Comparison of ENCODE assay signal across 1 cellular context in the genomic region with DNA sequence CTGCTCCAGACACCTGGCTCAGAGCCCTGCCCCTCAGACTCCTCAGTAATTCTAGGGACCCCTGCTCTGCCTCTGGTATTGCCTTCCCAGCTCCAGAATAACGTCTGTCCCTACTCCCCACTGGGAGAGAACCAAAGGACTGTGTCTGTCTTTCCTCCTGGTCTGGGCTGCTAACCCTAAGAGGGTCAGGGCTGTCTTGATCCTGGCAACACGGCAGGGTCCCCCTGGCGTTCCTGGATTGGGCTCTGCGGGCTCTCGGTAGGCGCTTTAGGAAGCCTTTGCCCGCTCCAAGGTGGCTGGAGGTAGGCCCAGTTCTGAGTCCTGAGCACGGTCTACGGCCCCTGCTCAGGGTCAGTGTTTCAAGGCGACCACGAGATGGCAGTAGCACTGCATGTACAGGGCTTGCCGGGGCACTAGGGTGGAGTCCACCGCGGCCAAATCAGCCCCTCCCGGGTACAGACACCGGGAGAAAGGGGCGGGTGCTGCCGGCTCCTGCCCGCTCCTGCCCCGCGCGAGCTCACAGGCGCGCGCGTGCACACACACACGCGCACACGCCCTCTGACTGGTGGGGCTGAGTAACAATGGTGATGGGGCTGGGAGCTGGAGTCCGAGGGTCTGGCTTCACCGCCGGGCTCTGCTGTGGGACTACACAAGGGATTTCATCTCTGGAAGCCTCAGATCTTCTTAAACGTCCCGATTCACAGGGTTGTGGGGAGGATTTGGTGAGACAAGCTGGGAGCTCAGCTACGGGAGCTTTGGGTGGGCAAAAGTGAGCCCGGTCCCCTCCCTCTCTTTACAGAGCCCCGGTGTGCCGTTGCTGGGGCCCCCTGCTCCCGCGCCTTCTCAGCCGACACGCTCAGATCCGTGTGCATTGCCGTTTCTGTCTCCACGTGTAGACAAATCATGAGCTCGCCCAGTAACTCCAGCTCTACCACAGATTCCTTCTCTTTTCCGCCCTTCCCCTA.
A peak's percentile ranks its signal among the peaks of the same experiment; 100 is the strongest.
TF ChIP-seq lines count a peak whose summit lies in the region.

No MANE protein-coding gene starts in this region.

TF ChIP-seq in HepG2, 621 proteins besides CTCF, POLR2A, EP300 and RAD21 (continued from another document and continues in another):
- TF ChIP-seq, protein P1, sequence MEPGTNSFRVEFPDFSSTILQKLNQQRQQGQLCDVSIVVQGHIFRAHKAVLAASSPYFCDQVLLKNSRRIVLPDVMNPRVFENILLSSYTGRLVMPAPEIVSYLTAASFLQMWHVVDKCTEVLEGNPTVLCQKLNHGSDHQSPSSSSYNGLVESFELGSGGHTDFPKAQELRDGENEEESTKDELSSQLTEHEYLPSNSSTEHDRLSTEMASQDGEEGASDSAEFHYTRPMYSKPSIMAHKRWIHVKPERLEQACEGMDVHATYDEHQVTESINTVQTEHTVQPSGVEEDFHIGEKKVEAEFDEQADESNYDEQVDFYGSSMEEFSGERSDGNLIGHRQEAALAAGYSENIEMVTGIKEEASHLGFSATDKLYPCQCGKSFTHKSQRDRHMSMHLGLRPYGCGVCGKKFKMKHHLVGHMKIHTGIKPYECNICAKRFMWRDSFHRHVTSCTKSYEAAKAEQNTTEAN (CRISPR knock-in tag; conservative IDR thresholded peaks at IDR 0.05) = peak; percentile 84
- no peak for TF ChIP-seq NR3C1 (CRISPR knock-in tag; IDR thresholded peaks at IDR 0.05)
- TF ChIP-seq, protein P2, sequence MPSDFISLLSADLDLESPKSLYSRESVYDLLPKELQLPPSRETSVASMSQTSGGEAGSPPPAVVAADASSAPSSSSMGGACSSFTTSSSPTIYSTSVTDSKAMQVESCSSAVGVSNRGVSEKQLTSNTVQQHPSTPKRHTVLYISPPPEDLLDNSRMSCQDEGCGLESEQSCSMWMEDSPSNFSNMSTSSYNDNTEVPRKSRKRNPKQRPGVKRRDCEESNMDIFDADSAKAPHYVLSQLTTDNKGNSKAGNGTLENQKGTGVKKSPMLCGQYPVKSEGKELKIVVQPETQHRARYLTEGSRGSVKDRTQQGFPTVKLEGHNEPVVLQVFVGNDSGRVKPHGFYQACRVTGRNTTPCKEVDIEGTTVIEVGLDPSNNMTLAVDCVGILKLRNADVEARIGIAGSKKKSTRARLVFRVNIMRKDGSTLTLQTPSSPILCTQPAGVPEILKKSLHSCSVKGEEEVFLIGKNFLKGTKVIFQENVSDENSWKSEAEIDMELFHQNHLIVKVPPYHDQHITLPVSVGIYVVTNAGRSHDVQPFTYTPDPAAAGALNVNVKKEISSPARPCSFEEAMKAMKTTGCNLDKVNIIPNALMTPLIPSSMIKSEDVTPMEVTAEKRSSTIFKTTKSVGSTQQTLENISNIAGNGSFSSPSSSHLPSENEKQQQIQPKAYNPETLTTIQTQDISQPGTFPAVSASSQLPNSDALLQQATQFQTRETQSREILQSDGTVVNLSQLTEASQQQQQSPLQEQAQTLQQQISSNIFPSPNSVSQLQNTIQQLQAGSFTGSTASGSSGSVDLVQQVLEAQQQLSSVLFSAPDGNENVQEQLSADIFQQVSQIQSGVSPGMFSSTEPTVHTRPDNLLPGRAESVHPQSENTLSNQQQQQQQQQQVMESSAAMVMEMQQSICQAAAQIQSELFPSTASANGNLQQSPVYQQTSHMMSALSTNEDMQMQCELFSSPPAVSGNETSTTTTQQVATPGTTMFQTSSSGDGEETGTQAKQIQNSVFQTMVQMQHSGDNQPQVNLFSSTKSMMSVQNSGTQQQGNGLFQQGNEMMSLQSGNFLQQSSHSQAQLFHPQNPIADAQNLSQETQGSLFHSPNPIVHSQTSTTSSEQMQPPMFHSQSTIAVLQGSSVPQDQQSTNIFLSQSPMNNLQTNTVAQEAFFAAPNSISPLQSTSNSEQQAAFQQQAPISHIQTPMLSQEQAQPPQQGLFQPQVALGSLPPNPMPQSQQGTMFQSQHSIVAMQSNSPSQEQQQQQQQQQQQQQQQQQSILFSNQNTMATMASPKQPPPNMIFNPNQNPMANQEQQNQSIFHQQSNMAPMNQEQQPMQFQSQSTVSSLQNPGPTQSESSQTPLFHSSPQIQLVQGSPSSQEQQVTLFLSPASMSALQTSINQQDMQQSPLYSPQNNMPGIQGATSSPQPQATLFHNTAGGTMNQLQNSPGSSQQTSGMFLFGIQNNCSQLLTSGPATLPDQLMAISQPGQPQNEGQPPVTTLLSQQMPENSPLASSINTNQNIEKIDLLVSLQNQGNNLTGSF (CRISPR knock-in tag; IDR thresholded peaks at IDR 0.05) = no peak
- TF ChIP-seq ARNT (IDR thresholded peaks at IDR 0.05) = no peak
- no peak for TF ChIP-seq ZSCAN21 (CRISPR knock-in tag; IDR thresholded peaks at IDR 0.05; ENCODE audit: borderline replicate concordance)
- TF ChIP-seq, protein P3, sequence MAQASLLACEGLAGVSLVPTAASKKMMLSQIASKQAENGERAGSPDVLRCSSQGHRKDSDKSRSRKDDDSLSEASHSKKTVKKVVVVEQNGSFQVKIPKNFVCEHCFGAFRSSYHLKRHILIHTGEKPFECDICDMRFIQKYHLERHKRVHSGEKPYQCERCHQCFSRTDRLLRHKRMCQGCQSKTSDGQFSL (CRISPR knock-in tag; IDR thresholded peaks at IDR 0.05) = no peak
- TF ChIP-seq HOXD1 (CRISPR knock-in tag; IDR thresholded peaks at IDR 0.05) = no peak; the same call in 1 of the 2 replicates
- TF ChIP-seq, protein P4, sequence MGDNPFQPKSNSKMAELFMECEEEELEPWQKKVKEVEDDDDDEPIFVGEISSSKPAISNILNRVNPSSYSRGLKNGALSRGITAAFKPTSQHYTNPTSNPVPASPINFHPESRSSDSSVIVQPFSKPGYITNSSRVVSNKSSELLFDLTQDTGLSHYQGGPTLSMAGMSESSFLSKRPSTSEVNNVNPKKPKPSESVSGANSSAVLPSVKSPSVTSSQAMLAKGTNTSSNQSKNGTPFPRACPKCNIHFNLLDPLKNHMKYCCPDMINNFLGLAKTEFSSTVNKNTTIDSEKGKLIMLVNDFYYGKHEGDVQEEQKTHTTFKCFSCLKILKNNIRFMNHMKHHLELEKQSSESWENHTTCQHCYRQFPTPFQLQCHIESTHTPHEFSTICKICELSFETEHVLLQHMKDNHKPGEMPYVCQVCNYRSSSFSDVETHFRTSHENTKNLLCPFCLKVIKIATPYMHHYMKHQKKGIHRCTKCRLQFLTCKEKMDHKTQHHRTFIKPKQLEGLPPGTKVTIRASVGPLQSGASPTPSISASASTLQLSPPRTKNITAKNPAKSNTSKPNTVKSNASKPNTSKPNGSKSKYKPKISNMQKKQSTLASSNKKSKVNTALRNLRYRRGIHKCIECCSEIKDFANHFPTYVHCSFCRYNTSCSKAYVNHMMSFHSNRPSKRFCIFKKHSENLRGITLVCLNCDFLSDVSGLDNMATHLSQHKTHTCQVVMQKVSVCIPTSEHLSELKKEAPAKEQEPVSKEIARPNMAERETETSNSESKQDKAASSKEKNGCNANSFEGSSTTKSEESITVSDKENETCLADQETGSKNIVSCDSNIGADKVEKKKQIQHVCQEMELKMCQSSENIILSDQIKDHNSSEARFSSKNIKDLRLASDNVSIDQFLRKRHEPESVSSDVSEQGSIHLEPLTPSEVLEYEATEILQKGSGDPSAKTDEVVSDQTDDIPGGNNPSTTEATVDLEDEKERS (CRISPR knock-in tag; IDR thresholded peaks at IDR 0.05) = 0 out of 2 replicates have a peak, but pooled peaks have one; percentile 11
- TF ChIP-seq, protein P5, sequence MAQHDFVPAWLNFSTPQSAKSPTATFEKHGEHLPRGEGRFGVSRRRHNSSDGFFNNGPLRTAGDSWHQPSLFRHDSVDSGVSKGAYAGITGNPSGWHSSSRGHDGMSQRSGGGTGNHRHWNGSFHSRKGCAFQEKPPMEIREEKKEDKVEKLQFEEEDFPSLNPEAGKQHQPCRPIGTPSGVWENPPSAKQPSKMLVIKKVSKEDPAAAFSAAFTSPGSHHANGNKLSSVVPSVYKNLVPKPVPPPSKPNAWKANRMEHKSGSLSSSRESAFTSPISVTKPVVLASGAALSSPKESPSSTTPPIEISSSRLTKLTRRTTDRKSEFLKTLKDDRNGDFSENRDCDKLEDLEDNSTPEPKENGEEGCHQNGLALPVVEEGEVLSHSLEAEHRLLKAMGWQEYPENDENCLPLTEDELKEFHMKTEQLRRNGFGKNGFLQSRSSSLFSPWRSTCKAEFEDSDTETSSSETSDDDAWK (CRISPR knock-in tag; IDR thresholded peaks at IDR 0.05) = no peak
- peak; percentile 23 for TF ChIP-seq RBM22 (optimal IDR thresholded peaks at IDR 0.05; ENCODE audit: low read length)
- TF ChIP-seq ARNTL (CRISPR knock-in tag; IDR thresholded peaks at IDR 0.05) = no peak; the same call in 1 of the 2 replicates
- TF ChIP-seq NKX3-1 (CRISPR knock-in tag; IDR thresholded peaks at IDR 0.05) = no peak
- no peak for TF ChIP-seq CCAR2 (optimal IDR thresholded peaks at IDR 0.05; ENCODE audit: low read depth, low read length)
- no peak for TF ChIP-seq ZNF777 (CRISPR knock-in tag; IDR thresholded peaks at IDR 0.05)
- TF ChIP-seq CCDC6 (CRISPR knock-in tag; IDR thresholded peaks at IDR 0.05) = 0 out of 2 replicates have a peak, but pooled peaks have one; percentile 41
- no peak for TF ChIP-seq RARG (CRISPR knock-in tag; IDR thresholded peaks at IDR 0.05; ENCODE audit: low read depth)
- TF ChIP-seq, protein P6, sequence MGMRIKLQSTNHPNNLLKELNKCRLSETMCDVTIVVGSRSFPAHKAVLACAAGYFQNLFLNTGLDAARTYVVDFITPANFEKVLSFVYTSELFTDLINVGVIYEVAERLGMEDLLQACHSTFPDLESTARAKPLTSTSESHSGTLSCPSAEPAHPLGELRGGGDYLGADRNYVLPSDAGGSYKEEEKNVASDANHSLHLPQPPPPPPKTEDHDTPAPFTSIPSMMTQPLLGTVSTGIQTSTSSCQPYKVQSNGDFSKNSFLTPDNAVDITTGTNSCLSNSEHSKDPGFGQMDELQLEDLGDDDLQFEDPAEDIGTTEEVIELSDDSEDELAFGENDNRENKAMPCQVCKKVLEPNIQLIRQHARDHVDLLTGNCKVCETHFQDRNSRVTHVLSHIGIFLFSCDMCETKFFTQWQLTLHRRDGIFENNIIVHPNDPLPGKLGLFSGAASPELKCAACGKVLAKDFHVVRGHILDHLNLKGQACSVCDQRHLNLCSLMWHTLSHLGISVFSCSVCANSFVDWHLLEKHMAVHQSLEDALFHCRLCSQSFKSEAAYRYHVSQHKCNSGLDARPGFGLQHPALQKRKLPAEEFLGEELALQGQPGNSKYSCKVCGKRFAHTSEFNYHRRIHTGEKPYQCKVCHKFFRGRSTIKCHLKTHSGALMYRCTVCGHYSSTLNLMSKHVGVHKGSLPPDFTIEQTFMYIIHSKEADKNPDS (CRISPR knock-in tag; IDR thresholded peaks at IDR 0.05) = no peak
- no peak for TF ChIP-seq SMARCC2 (IDR thresholded peaks at IDR 0.05)
- no peak for TF ChIP-seq KAT2B (IDR thresholded peaks at IDR 0.05; ENCODE audit: borderline replicate concordance, low read depth, low read length)
- 0 out of 2 replicates have a peak, but pooled peaks have one; percentile 34 for TF ChIP-seq SRY (CRISPR knock-in tag; IDR thresholded peaks at IDR 0.05)
- TF ChIP-seq TEAD3 (CRISPR knock-in tag; optimal IDR thresholded peaks at IDR 0.05; ENCODE audit: borderline replicate concordance) = peak; percentile 43
- TF ChIP-seq ZNF180 (CRISPR knock-in tag; IDR thresholded peaks at IDR 0.05; ENCODE audit: borderline replicate concordance, low read depth) = no peak
- TF ChIP-seq, protein P7, sequence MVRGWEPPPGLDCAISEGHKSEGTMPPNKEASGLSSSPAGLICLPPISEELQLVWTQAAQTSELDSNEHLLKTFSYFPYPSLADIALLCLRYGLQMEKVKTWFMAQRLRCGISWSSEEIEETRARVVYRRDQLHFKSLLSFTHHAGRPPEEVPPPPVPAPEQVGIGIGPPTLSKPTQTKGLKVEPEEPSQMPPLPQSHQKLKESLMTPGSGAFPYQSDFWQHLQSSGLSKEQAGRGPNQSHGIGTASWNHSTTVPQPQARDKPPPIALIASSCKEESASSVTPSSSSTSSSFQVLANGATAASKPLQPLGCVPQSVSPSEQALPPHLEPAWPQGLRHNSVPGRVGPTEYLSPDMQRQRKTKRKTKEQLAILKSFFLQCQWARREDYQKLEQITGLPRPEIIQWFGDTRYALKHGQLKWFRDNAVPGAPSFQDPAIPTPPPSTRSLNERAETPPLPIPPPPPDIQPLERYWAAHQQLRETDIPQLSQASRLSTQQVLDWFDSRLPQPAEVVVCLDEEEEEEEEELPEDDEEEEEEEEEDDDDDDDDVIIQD (CRISPR knock-in tag; IDR thresholded peaks at IDR 0.05; ENCODE audit: low read depth) = no peak
- no peak for TF ChIP-seq NCOR1 (IDR thresholded peaks at IDR 0.05; ENCODE audit: borderline replicate concordance, low read length)
- TF ChIP-seq HMG20B (CRISPR knock-in tag; conservative IDR thresholded peaks at IDR 0.05) = no peak
- TF ChIP-seq REL (CRISPR knock-in tag; conservative IDR thresholded peaks at IDR 0.05) = no peak; the same call in 1 of the 2 replicates
- no peak for TF ChIP-seq PHB2 (IDR thresholded peaks at IDR 0.05; ENCODE audit: partially characterized antibody)
- peak; percentile 89; the same call in 1 of the 2 replicates for TF ChIP-seq KDM3A (CRISPR knock-in tag; IDR thresholded peaks at IDR 0.05; ENCODE audit: low read depth)
- no peak for TF ChIP-seq ZNF317 (CRISPR knock-in tag; IDR thresholded peaks at IDR 0.05)
- no peak for TF ChIP-seq MIER2 (CRISPR knock-in tag; IDR thresholded peaks at IDR 0.05)
- peak; percentile 67 for TF ChIP-seq THAP11 (CRISPR knock-in tag; IDR thresholded peaks at IDR 0.05)
- no peak for TF ChIP-seq ZNF839 (CRISPR knock-in tag; IDR thresholded peaks at IDR 0.05; ENCODE audit: borderline replicate concordance)
- TF ChIP-seq MAFK (conservative IDR thresholded peaks at IDR 0.05 in 1 of 2, IDR thresholded peaks at IDR 0.05 in 1 of 2; ENCODE audit: low read length in 2 of 2) = no peak
- TF ChIP-seq ZNF24 (IDR thresholded peaks at IDR 0.05) = no peak
- TF ChIP-seq, protein P8, sequence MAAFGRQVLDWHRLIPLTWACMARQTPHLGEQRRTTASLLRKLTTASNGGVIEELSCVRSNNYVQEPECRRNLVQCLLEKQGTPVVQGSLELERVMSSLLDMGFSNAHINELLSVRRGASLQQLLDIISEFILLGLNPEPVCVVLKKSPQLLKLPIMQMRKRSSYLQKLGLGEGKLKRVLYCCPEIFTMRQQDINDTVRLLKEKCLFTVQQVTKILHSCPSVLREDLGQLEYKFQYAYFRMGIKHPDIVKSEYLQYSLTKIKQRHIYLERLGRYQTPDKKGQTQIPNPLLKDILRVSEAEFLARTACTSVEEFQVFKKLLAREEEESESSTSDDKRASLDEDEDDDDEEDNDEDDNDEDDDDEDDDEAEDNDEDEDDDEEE (CRISPR knock-in tag; IDR thresholded peaks at IDR 0.05) = 0 out of 2 replicates have a peak, but pooled peaks have one; percentile 71
- TF ChIP-seq, protein P9, sequence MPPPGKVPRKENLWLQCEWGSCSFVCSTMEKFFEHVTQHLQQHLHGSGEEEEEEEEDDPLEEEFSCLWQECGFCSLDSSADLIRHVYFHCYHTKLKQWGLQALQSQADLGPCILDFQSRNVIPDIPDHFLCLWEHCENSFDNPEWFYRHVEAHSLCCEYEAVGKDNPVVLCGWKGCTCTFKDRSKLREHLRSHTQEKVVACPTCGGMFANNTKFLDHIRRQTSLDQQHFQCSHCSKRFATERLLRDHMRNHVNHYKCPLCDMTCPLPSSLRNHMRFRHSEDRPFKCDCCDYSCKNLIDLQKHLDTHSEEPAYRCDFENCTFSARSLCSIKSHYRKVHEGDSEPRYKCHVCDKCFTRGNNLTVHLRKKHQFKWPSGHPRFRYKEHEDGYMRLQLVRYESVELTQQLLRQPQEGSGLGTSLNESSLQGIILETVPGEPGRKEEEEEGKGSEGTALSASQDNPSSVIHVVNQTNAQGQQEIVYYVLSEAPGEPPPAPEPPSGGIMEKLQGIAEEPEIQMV (CRISPR knock-in tag; IDR thresholded peaks at IDR 0.05; ENCODE audit: low read depth) = 0 out of 2 replicates have a peak, but pooled peaks have one; percentile 32
- TF ChIP-seq ZBTB38 (CRISPR knock-in tag; IDR thresholded peaks at IDR 0.05) = no peak; the same call in 1 of the 2 replicates
- no peak for TF ChIP-seq BHLHE40 (IDR thresholded peaks at IDR 0.05; ENCODE audit: low read length)
